Comparison of ENCODE assay signal across 7 cellular contexts in the genomic region with DNA sequence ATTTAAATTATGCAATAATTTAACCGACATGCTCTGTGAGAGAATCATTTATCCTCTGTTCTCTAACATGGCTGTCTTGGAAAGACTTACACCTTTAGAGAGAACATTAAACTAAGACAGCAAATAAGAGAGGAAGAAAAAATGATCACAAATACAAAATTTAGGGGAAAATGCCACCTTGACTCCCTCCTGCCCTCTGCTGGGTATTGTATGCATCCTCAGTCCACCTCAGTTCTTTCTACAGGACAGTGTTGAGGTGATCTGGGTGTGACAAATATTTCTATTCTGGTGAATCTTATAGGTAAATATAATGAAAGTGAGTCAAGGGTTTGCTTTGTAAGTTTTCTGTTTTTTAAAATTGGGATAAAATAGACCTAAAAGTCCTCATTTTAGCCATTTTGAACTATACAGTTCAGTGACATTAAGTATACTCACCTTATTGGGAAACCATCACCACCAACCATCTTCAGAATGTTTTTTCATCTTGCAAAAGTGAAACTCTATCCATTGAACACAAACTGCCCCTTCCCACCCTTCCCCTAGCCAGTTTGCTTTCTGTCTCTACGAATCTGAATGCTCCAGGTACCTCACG.
DNase-seq lines count a peak whose midpoint lies in the region; ATAC-seq and TF ChIP-seq lines count a peak whose summit lies in the region.

No MANE protein-coding gene starts in this region.

- H2BK120ac ChIP-seq in mesenchymal stem cell (ENCODE audit: low read depth, low read length): no peak overlapping the region

- H3K14ac ChIP-seq in mesenchymal stem cell (ENCODE audit: low read length in 2 of 2): no peak overlapping the region

- no peak overlapping the region for H3K4me3 Mint-ChIP-seq in activated CD8-positive, alpha-beta T cell treated with anti-CD3 and anti-CD28 coated beads for 36 hours

- no peak overlapping the region for H3K4ac ChIP-seq in mesenchymal stem cell (ENCODE audit: low read depth in 1 of 2, low read length in 2 of 2)

- H3K9ac ChIP-seq in mesenchymal stem cell (ENCODE audit: low read length): no peak overlapping the region

- H3K18ac ChIP-seq in mesenchymal stem cell (ENCODE audit: low read depth in 1 of 2, low read length in 2 of 2): no peak overlapping the region

- no peaks in the 10 kb centered on the region for H3K9me3 ChIP-seq in mesenchymal stem cell (ENCODE audit: control insufficient read depth, low read length)

- intact Hi-C loops in activated CD8-positive, alpha-beta T cell treated with anti-CD3 and anti-CD28 coated beads for 36 hours (cut with micrococcal nuclease): no loop called here

- H3K36me3 Mint-ChIP-seq in activated CD8-positive, alpha-beta T cell treated with anti-CD3 and anti-CD28 coated beads for 36 hours (ENCODE audit: low read depth): no peaks in the 10 kb centered on the region

- H4K8ac ChIP-seq in mesenchymal stem cell (ENCODE audit: low read length): no peak overlapping the region

- H2BK5ac ChIP-seq in mesenchymal stem cell (ENCODE audit: low read depth, low read length, poor library complexity, severe bottlenecking): no peak overlapping the region

- no peak overlapping the region for H2AK5ac ChIP-seq in mesenchymal stem cell (ENCODE audit: low read length, severe bottlenecking)

- no CpG with 5 or more reads among the region's 3 CpGs for WGBS in mesenchymal stem cell

- peak; percentile 80 for ATAC-seq in activated CD8-positive, alpha-beta T cell treated with anti-CD3 and anti-CD28 coated beads for 36 hours

- DNase-seq in GM12864 (ENCODE audit: low read depth): no peak
- DNase-seq in HT-29 (ENCODE audit: low spot score): peak; percentile 47
- DNase-seq in activated CD8-positive, alpha-beta T cell treated with anti-CD3 and anti-CD28 coated beads for 36 hours: peak; percentile 45
- DNase-seq in kidney epithelial cell (ENCODE audit: low read depth): no peak
- no peak for DNase-seq in activated effector memory CD4-positive, alpha-beta T cell treated with anti-CD3 and anti-CD28 coated beads, Interleukin-2, amount 50 U/mL, for 16 hours
- no peak for DNase-seq in mesenchymal stem cell
- no peak for DNase-seq in NCI-H2227 (lab: John Stamatoyannopoulos, UW; ENCODE audit: unreplicated experiment)

- H3K79me1 ChIP-seq in mesenchymal stem cell (replicated peaks; ENCODE audit: low read length, poor library complexity, severe bottlenecking): no peaks in the 10 kb centered on the region

- H3K4me1 ChIP-seq in mesenchymal stem cell (ENCODE audit: control insufficient read depth, insufficient read depth, low read depth, low read length): no peaks in the 10 kb centered on the region

- POLR2A ChIA-PET in activated CD8-positive, alpha-beta T cell treated with anti-CD3 and anti-CD28 coated beads for 36 hours (lab: Charles Lee): no interaction called here

- no peaks in the 10 kb centered on the region for H3K9me3 Mint-ChIP-seq in activated CD8-positive, alpha-beta T cell treated with anti-CD3 and anti-CD28 coated beads for 36 hours

- peaks cover 4% of the 10 kb centered on the region for H3K27me3 Mint-ChIP-seq in activated CD8-positive, alpha-beta T cell treated with anti-CD3 and anti-CD28 coated beads for 36 hours

- no peak overlapping the region for H4K91ac ChIP-seq in mesenchymal stem cell (ENCODE audit: low read length)

- no peaks in the 10 kb centered on the region for H3K4me1 Mint-ChIP-seq in activated CD8-positive, alpha-beta T cell treated with anti-CD3 and anti-CD28 coated beads for 36 hours (ENCODE audit: low read depth)

- CTCF ChIA-PET in activated CD8-positive, alpha-beta T cell treated with anti-CD3 and anti-CD28 coated beads for 36 hours (lab: Charles Lee): interaction anchor here (0.6 to 7.0 kb wide), 8 partner anchors 10 to 310 kb away, joined by 3 to 99 read pairs (median 6); no protein-coding TSS in a partner anchor

- H2BK15ac ChIP-seq in mesenchymal stem cell (ENCODE audit: low read depth, poor library complexity, severe bottlenecking): no peak overlapping the region

- H2BK12ac ChIP-seq in mesenchymal stem cell (ENCODE audit: low read length in 2 of 2): no peak overlapping the region

- no peaks in the 10 kb centered on the region for H3K36me3 ChIP-seq in kidney epithelial cell (ENCODE audit: control insufficient read depth, insufficient read depth, low read length)
- H3K36me3 ChIP-seq in mesenchymal stem cell (ENCODE audit: control insufficient read depth in 1 of 2, insufficient read depth in 2 of 2, low read depth in 1 of 2, low read length in 2 of 2): no peaks in the 10 kb centered on the region

- H3K23ac ChIP-seq in mesenchymal stem cell (ENCODE audit: low read length in 2 of 2): no peak overlapping the region

- no peak overlapping the region for H3K4me3 ChIP-seq in GM12864 (ENCODE audit: low read depth, low read length)
- H3K4me3 ChIP-seq in kidney epithelial cell (ENCODE audit: low read depth, low read length): no peak overlapping the region
- H3K4me3 ChIP-seq in mesenchymal stem cell (ENCODE audit: insufficient read depth in 1 of 2, low read depth in 1 of 2, low read length in 2 of 2): no peak overlapping the region

- H3K27me3 ChIP-seq in kidney epithelial cell (ENCODE audit: control insufficient read depth, insufficient read depth, low read length): no peaks in the 10 kb centered on the region
- H3K27me3 ChIP-seq in mesenchymal stem cell (ENCODE audit: control insufficient read depth in 1 of 2, insufficient read depth in 1 of 2, low read length in 2 of 2): peaks cover 0 to 10% of the 10 kb centered on the region in 2 experiments

- peak; percentile 78 for TF ChIP-seq CTCF in GM12864 (IDR thresholded peaks at IDR 0.05; ENCODE audit: low read depth, low read length, missing control alignments)
- peak; percentile 87 for TF ChIP-seq CTCF in activated CD8-positive, alpha-beta T cell treated with anti-CD3 and anti-CD28 coated beads for 36 hours (IDR thresholded peaks at IDR 0.05)
- peak; percentile 65 for TF ChIP-seq CTCF in kidney epithelial cell (IDR thresholded peaks at IDR 0.05; ENCODE audit: insufficient read depth, low read length, poor library complexity, severe bottlenecking)

- no peak overlapping the region for H3K27ac ChIP-seq in mesenchymal stem cell (ENCODE audit: low read length, poor library complexity, severe bottlenecking)

- H3K4me2 ChIP-seq in mesenchymal stem cell (ENCODE audit: low read length, poor library complexity, severe bottlenecking): no peak overlapping the region

- H3K27ac Mint-ChIP-seq in activated CD8-positive, alpha-beta T cell treated with anti-CD3 and anti-CD28 coated beads for 36 hours: no peak overlapping the region

- H2AFZ ChIP-seq in mesenchymal stem cell (ENCODE audit: low read depth, low read length): no peak overlapping the region

Comparison
In these comparisons a context has a peak if more than half of its experiments do, and no peak if none do; other contexts are left out.
1. DNase-seq: peak in HT-29 (single experiment) and activated CD8-positive, alpha-beta T cell treated with anti-CD3 and anti-CD28 coated beads for 36 hours (single experiment); none in GM12864 (single experiment), kidney epithelial cell (single experiment), activated effector memory CD4-positive, alpha-beta T cell treated with anti-CD3 and anti-CD28 coated beads, Interleukin-2, amount 50 U/mL, for 16 hours (single experiment), mesenchymal stem cell (single experiment) and NCI-H2227 (single experiment).
2. Peak in every context shown above with its lines, with median percentiles within 50 percentile points of each other: CTCF ChIP-seq.